In genomic region chr7:96663457-96663856, GRCh38 we compare ENCODE assay signal across 13 cellular contexts. TPM values are rescaled to one million over a fixed set of nuclear protein-coding genes. Genes with fewer than 3 reads are reported as not detected.
DNase-seq lines count a peak whose midpoint lies in the region; ATAC-seq, FAIRE-seq and TF ChIP-seq lines count a peak whose summit lies in the region.
"Had no signal": no experiment of that assay in that cellular context is flagged by ENCODE, and none has a peak within 500 bp of the region (broad histone marks: within the 10 kb centered on the region; RNA-seq: fewer than 3 reads in every experiment).

No MANE protein-coding gene starts in this region.

- no peak for DNase-seq in CD4-positive, alpha-beta T cell
- DNase-seq in GM19239 (ENCODE audit: insufficient read length, low spot score) (peak; percentile 2), MM.1S (peak; percentile 75), NCI-H1436 (lab: John Stamatoyannopoulos, UW) (no peak), breast epithelium (ENCODE audit: low spot score in 2 of 2) (no peak), thyroid gland (no peak)
- no peak for DNase-seq in stimulated activated CD4-positive, alpha-beta T cell treated with anti-CD3 and anti-CD28 coated beads, Interleukin-12 subunit alpha, Interleukin-12 subunit beta, amount 100 ng/mL, for 4 hours
- DNase-seq: cerebellar nuclear complex; head of caudate nucleus; SHP77; stimulated activated CD4-positive, alpha-beta T cell treated with anti-CD3 and anti-CD28 coated beads, Interleukin-4, amount 100 ng/mL, for 4 hours; uterus had no signal

- no peaks in the 10 kb centered on the region for H3K9me2 ChIP-seq in MM.1S (replicated peaks; ENCODE audit: insufficient read depth, low read length)

- peaks cover 25% of the 10 kb centered on the region for H3K4me1 Mint-ChIP-seq in CD4-positive, alpha-beta T cell (ENCODE audit: low read depth)

- no peak overlapping the region for H3K4me3 Mint-ChIP-seq in CD4-positive, alpha-beta T cell

- H3K27ac ChIP-seq in CD4-positive, alpha-beta T cell (ENCODE audit: low read depth, low read length), result no peak overlapping the region
- H3K27ac ChIP-seq in MM.1S (ENCODE audit: low read length) (no peak overlapping the region), breast epithelium (no peak overlapping the region), thyroid gland (no peak overlapping the region)
- H3K27ac ChIP-seq: uterus had no signal

- CTCF ChIA-PET in CD4-positive, alpha-beta T cell (lab: Charles Lee), result no interaction called here

- H3K27ac Mint-ChIP-seq in CD4-positive, alpha-beta T cell, result peak overlapping the region; percentile 4

- peaks cover 23% of the 10 kb centered on the region for H3K36me3 Mint-ChIP-seq in CD4-positive, alpha-beta T cell (ENCODE audit: low read depth)

- H4K20me1 ChIP-seq in MM.1S (ENCODE audit: insufficient read depth, low read length), result no peaks in the 10 kb centered on the region

- TF ChIP-seq POLR2A in breast epithelium (IDR thresholded peaks at IDR 0.05) (no peak), thyroid gland (IDR thresholded peaks at IDR 0.05) (no peak)

- no peaks in the 10 kb centered on the region for H3F3A ChIP-seq in MM.1S (ENCODE audit: insufficient read depth, low read length)

- H3K27me3 Mint-ChIP-seq in CD4-positive, alpha-beta T cell, result no peaks in the 10 kb centered on the region

- no peaks in the 10 kb centered on the region for H3K9me3 ChIP-seq in CD4-positive, alpha-beta T cell (ENCODE audit: control insufficient read depth, low read length)
- H3K9me3 ChIP-seq in MM.1S (replicated peaks; ENCODE audit: insufficient read depth, low read length) (no peaks in the 10 kb centered on the region), breast epithelium (no peaks in the 10 kb centered on the region), thyroid gland (no peaks in the 10 kb centered on the region)
- H3K9me3 ChIP-seq: uterus had no signal

- 91 to 93% methylated on average over 2 of the region's 2 CpGs for WGBS in thyroid gland, 2 donors

- peaks cover 2% of the 10 kb centered on the region for H3K9me3 Mint-ChIP-seq in CD4-positive, alpha-beta T cell

- POLR2A ChIA-PET in CD4-positive, alpha-beta T cell (lab: Charles Lee), result no interaction called here

- H2AFZ ChIP-seq in MM.1S (ENCODE audit: low read length), result no peak overlapping the region

- FAIRE-seq in GM19239 (lab: Jason Lieb, UNC), result no peak

- H3K36me3 ChIP-seq in MM.1S (replicated peaks; ENCODE audit: insufficient read depth, low read length), result no peaks in the 10 kb centered on the region
- no peaks in the 10 kb centered on the region for H3K36me3 ChIP-seq in breast epithelium
- no peaks in the 10 kb centered on the region for H3K36me3 ChIP-seq in thyroid gland
- H3K36me3 ChIP-seq: uterus had no signal

- 0 out of 2 replicates have a peak overlapping the region, but pooled peaks have one; percentile 2 for H3K4me2 ChIP-seq in MM.1S (ENCODE audit: low read depth, low read length)

- H3K4me3 ChIP-seq in MM.1S (ENCODE audit: low read length) (no peak overlapping the region), breast epithelium (no peak overlapping the region), thyroid gland (replicated peaks in 1 of 3) (no peak overlapping the region)
- H3K4me3 ChIP-seq: uterus had no signal

- TF ChIP-seq CTCF in CD4-positive, alpha-beta T cell (IDR thresholded peaks at IDR 0.05), result no peak
- TF ChIP-seq CTCF in MM.1S (IDR thresholded peaks at IDR 0.05; ENCODE audit: low read length), result no peak
- TF ChIP-seq CTCF in breast epithelium (IDR thresholded peaks at IDR 0.05), result no peak
- no peak for TF ChIP-seq CTCF in thyroid gland (IDR thresholded peaks at IDR 0.05)

- ATAC-seq in CD4-positive, alpha-beta T cell (ENCODE audit: poor library complexity), result no peak
- peak; percentile 90 for ATAC-seq in HG02870 (IDR thresholded peaks at IDR 0.05; ENCODE audit: unreplicated experiment)

- H3K79me2 ChIP-seq in MM.1S (ENCODE audit: low read length), result no peaks in the 10 kb centered on the region

- intact Hi-C loops in CD4-positive, alpha-beta T cell (cut with DNase I, micrococcal nuclease), result no loop called here
- intact Hi-C loops in breast epithelium (cut with DNase I; ENCODE audit: low total_unique reads) (no loop called here), thyroid gland (cut with DNase I) (no loop called here)

- H3K27me3 ChIP-seq in CD4-positive, alpha-beta T cell (ENCODE audit: control insufficient read depth, insufficient read depth, low read length), result no peaks in the 10 kb centered on the region
- H3K27me3 ChIP-seq in MM.1S (replicated peaks; ENCODE audit: insufficient read depth, low read length), result no peaks in the 10 kb centered on the region
- H3K27me3 ChIP-seq in breast epithelium, result no peaks in the 10 kb centered on the region
- H3K27me3 ChIP-seq in thyroid gland, result no peaks in the 10 kb centered on the region
- H3K27me3 ChIP-seq: uterus had no signal

- H3K4me1 ChIP-seq in MM.1S (ENCODE audit: low read length) (peaks cover 14% of the 10 kb centered on the region), breast epithelium (no peaks in the 10 kb centered on the region), thyroid gland (no peaks in the 10 kb centered on the region)
- H3K4me1 ChIP-seq: uterus had no signal

- no peak overlapping the region for H3K9ac ChIP-seq in MM.1S (ENCODE audit: low read length)

RNA-seq across cellular contexts. Expression of gene SEM1, which starts 46.2 kb away (rescaled TPM):
- 10 to 100 TPM; 17.4 to 18.2 TPM for total RNA-seq in CD4-positive, alpha-beta T cell
- 10 to 100 TPM; 26.6 to 37.4 (median 28.5) TPM for total RNA-seq in breast epithelium
- total RNA-seq in thyroid gland, result 100 to 1,000 TPM in 1 of 4 donors, 10 to 100 TPM in 3; 15.9 to 147 (median 29.9) TPM

Comparison
In these comparisons a context has a peak if more than half of its experiments do, and no peak if none do; other contexts are left out.
1. DNase-seq: peak in GM19239 (single experiment) and MM.1S (single experiment); none in CD4-positive, alpha-beta T cell (0 of 10), NCI-H1436 (single experiment), stimulated activated CD4-positive, alpha-beta T cell treated with anti-CD3 and anti-CD28 coated beads, Interleukin-12 subunit alpha, Interleukin-12 subunit beta, amount 100 ng/mL, for 4 hours (single experiment), breast epithelium (0 of 2) and thyroid gland (0 of 2).